ENCODE assay signal across 14 cellular contexts in the genomic region with DNA sequence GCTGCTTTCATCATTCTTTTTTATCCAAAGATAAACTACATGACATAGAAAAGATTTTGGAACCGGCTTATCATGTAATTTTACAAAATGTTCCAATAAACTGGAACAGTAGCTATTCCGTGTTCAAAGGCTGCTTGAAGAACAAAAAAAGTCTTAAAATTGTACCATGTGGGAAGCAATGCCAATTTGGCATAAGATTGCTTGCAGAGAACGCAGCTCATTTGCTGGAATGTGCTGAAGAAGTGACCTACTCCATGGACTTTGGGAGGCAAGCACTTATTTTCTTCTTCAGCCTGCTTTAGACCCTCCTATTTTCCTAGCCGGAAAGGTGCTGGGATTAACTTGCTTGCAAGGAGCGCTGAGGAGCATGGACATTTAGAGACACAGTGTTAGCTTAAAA.
DNase-seq lines count a peak whose midpoint lies in the region; ATAC-seq and TF ChIP-seq lines count a peak whose summit lies in the region.
"Had no signal": no experiment of that assay in that cellular context is flagged by ENCODE, and none has a peak within 500 bp of the region (broad histone marks: within the 10 kb centered on the region; RNA-seq: fewer than 3 reads in every experiment).

No MANE protein-coding gene starts in this region.

- no peak overlapping the region for H3K27ac ChIP-seq in right atrium auricular region
- peak overlapping the region; percentile 75 for H3K27ac ChIP-seq in RWPE1
- H3K27ac ChIP-seq in gastroesophageal sphincter: peak overlapping the region; percentile 32 to 72 (median 53)
- H3K27ac ChIP-seq in transverse colon: peak overlapping the region; percentile 39 to 59 (median 45)
- H3K27ac ChIP-seq in brain microvascular endothelial cell: no peak overlapping the region
- H3K27ac ChIP-seq: 22Rv1, C4-2B, SJCRH30 had no signal

- in situ Hi-C loops in transverse colon (cut with MboI; ENCODE audit: low pct_ligation_motif_present in 1 of 4, low pct_unique_long_range_greater_than_20kb in 1 of 4, low sequenced_read_pairs in 3 of 4) (no loop called here), brain microvascular endothelial cell (cut with HindIII; ENCODE audit: low pct_ligation_motif_present, low sequenced_read_pairs) (no loop called here)

- no peak overlapping the region for H3K4me3 ChIP-seq in right atrium auricular region
- no peak overlapping the region for H3K4me3 ChIP-seq in gastroesophageal sphincter
- no peak overlapping the region for H3K4me3 ChIP-seq in transverse colon
- no peak overlapping the region for H3K4me3 ChIP-seq in brain microvascular endothelial cell (ENCODE audit: low read depth, low read length)
- H3K4me3 ChIP-seq: K562, SJCRH30 had no signal

- peak; percentile 57 for ATAC-seq in Right ventricle myocardium inferior
- peak; percentile 60 for ATAC-seq in gastroesophageal sphincter
- ATAC-seq: K562 had no signal

- TF ChIP-seq EP300 in gastroesophageal sphincter (IDR thresholded peaks at IDR 0.05) (no peak), transverse colon (IDR thresholded peaks at IDR 0.05; ENCODE audit: low read depth) (no peak)

- intact Hi-C loops in Right ventricle myocardium inferior (cut with DNase I) (no loop called here), transverse colon (cut with DNase I; ENCODE audit: low total_unique reads) (no loop called here)

- 22 to 36% methylated on average over 4 to 5 of the region's 5 CpGs for WGBS in gastroesophageal sphincter (ENCODE audit: low coverage in 1 of 2), 2 donors
- 64 to 66% methylated on average over 5 of the region's 5 CpGs for WGBS in transverse colon (ENCODE audit: low coverage in 1 of 2), 2 donors

- POLR2A ChIA-PET in RWPE1 (lab: Yijun Ruan, JAX; ENCODE audit: low non-redundant PET): no interaction called here

- no peaks in the 10 kb centered on the region for H3K4me1 ChIP-seq in right atrium auricular region
- peaks cover 10 to 28% (median 12%) of the 10 kb centered on the region in 3 donors for H3K4me1 ChIP-seq in gastroesophageal sphincter
- H3K4me1 ChIP-seq in transverse colon: peaks cover 0 to 22% (median 3%) of the 10 kb centered on the region in 4 donors
- H3K4me1 ChIP-seq: SJCRH30 had no signal

- H3K27me3 ChIP-seq in right atrium auricular region (no peaks in the 10 kb centered on the region), gastroesophageal sphincter (no peaks in the 10 kb centered on the region), transverse colon (no peaks in the 10 kb centered on the region), brain microvascular endothelial cell (replicated peaks) (no peaks in the 10 kb centered on the region)
- H3K27me3 ChIP-seq: SJCRH30 had no signal

- CTCF ChIA-PET in RWPE1 (lab: Yijun Ruan, JAX): no interaction called here

- TF ChIP-seq POLR2A in gastroesophageal sphincter (IDR thresholded peaks at IDR 0.05): no peak
- TF ChIP-seq POLR2A in transverse colon (IDR thresholded peaks at IDR 0.05): no peak

- DNase-seq in Right ventricle myocardium inferior (ENCODE audit: missing footprints): no peak
- no peak for DNase-seq in right atrium auricular region (ENCODE audit: low spot score)
- DNase-seq in RWPE1 (ENCODE audit: low spot score): no peak
- no peak for DNase-seq in transverse colon
- DNase-seq in brain microvascular endothelial cell: no peak
- no peak for DNase-seq in AML-193 (lab: John Stamatoyannopoulos, UW)
- no peak for DNase-seq in activated CD4-positive, alpha-beta T cell treated with anti-CD3 and anti-CD28 coated beads for 1 hour
- DNase-seq: HFFc6, NCI-H187, SJCRH30 had no signal

- H3K36me3 ChIP-seq in right atrium auricular region: no peaks in the 10 kb centered on the region
- H3K36me3 ChIP-seq in gastroesophageal sphincter: no peaks in the 10 kb centered on the region
- no peaks in the 10 kb centered on the region for H3K36me3 ChIP-seq in transverse colon
- H3K36me3 ChIP-seq in brain microvascular endothelial cell (replicated peaks): no peaks in the 10 kb centered on the region
- H3K36me3 ChIP-seq: SJCRH30 had no signal

- no peaks in the 10 kb centered on the region for H3K9me3 ChIP-seq in right atrium auricular region
- H3K9me3 ChIP-seq in gastroesophageal sphincter: no peaks in the 10 kb centered on the region
- H3K9me3 ChIP-seq in transverse colon: no peaks in the 10 kb centered on the region
- H3K9me3 ChIP-seq: SJCRH30 had no signal

- TF ChIP-seq CTCF in right atrium auricular region (IDR thresholded peaks at IDR 0.05) (no peak), RWPE1 (conservative IDR thresholded peaks at IDR 0.05; ENCODE audit: low read depth) (no peak), gastroesophageal sphincter (IDR thresholded peaks at IDR 0.05) (no peak), transverse colon (IDR thresholded peaks at IDR 0.05) (no peak), brain microvascular endothelial cell (IDR thresholded peaks at IDR 0.05; ENCODE audit: low read depth, low read length, missing control alignments) (no peak)

Comparison
In these comparisons a context has a peak if more than half of its experiments do, and no peak if none do; other contexts are left out.
1. H3K27ac ChIP-seq: peak in RWPE1 (single experiment), gastroesophageal sphincter (4 of 4) and transverse colon (4 of 4); none in right atrium auricular region (0 of 2) and brain microvascular endothelial cell (single experiment).